21 cellular contexts compared by ENCODE assay signal in the genomic region with DNA sequence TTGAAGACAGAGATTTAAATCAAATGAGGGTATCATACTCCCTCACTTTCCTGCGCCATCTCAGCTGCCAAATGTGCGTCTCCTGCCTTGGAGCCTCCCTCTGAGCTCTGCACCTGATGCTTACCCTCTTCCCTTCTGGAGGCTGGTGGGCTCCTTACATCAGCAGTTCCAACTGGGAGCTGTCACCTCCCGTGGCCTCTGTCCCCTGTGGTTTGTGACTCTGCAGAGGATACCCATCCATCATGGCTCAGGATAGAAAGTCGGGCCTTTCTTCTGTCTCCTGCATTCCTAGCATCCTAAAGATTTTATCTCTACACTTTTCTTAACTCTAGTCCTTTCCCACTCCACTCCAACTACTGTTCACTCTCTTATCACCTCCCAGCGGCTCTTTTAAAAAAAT.
DNase-seq lines count a peak whose midpoint lies in the region; ATAC-seq and TF ChIP-seq lines count a peak whose summit lies in the region.
"Had no signal": no experiment of that assay in that cellular context is flagged by ENCODE, and none has a peak within 500 bp of the region (broad histone marks: within the 10 kb centered on the region; RNA-seq: fewer than 3 reads in every experiment).

No MANE protein-coding gene starts in this region.

- H3T11ph ChIP-seq in H9 (ENCODE audit: low read length): no peak overlapping the region

- intact Hi-C loops in activated CD4-positive, alpha-beta T cell treated with anti-CD3 and anti-CD28 coated beads, Interleukin-2, amount 10 ng/mL, durations not matched to agents 24 days and 14 days (cut with micrococcal nuclease): no loop called here

- ATAC-seq in stimulated activated effector memory CD8-positive, alpha-beta T cell treated with anti-CD3 and anti-CD28 coated beads, Interleukin-12 subunit alpha, Interleukin-12 subunit beta, amount 100 ng/mL, for 72 hours: no peak
- ATAC-seq: A549; CD8-positive, alpha-beta T cell; GM12878 had no signal

- no peak overlapping the region for H2BK20ac ChIP-seq in H9 (ENCODE audit: low read depth, low read length, poor library complexity, severe bottlenecking)

- no peaks in the 10 kb centered on the region for H4K20me1 ChIP-seq in H9 (ENCODE audit: control insufficient read depth, insufficient read depth, insufficient read length)
- H4K20me1 ChIP-seq: BLaER1 treated with 17β-estradiol and CSF1 and Interleukin-3, amounts not matched to agents 10 nM and 100 nM had no signal

- H3K9ac ChIP-seq in H9 (ENCODE audit: extremely low read depth, insufficient read length, low read length): no peak overlapping the region
- H3K9ac ChIP-seq: BLaER1 treated with 17β-estradiol and CSF1 and Interleukin-3, amounts not matched to agents 10 nM and 100 nM had no signal

- H3K56ac ChIP-seq in H9 (ENCODE audit: insufficient read length, low read depth, low read length): no peak overlapping the region

- no peak overlapping the region for H3K18ac ChIP-seq in H9 (ENCODE audit: insufficient read length, low read depth, low read length)

- H3K27me3 ChIP-seq in H9 (ENCODE audit: insufficient read depth, low read length): no peaks in the 10 kb centered on the region
- H3K27me3 ChIP-seq: BLaER1 treated with 17β-estradiol and CSF1 and Interleukin-3, amounts not matched to agents 10 nM and 100 nM had no signal

- H4K91ac ChIP-seq in H9 (ENCODE audit: insufficient read length, low read depth, low read length): no peak overlapping the region

- peak overlapping the region; percentile 20 for H3K27ac Mint-ChIP-seq in stimulated activated effector memory CD8-positive, alpha-beta T cell treated with anti-CD3 and anti-CD28 coated beads, Interleukin-12 subunit alpha, Interleukin-12 subunit beta, amount 100 ng/mL, for 72 hours
- no peak overlapping the region for H3K27ac Mint-ChIP-seq in activated CD4-positive, alpha-beta T cell treated with anti-CD3 and anti-CD28 coated beads, Interleukin-2, amount 10 ng/mL, durations not matched to agents 24 days and 14 days
- no peak overlapping the region for H3K27ac Mint-ChIP-seq in H9
- H3K27ac Mint-ChIP-seq: B cell; CD4-positive, alpha-beta T cell; CD8-positive, alpha-beta T cell had no signal

- no peak overlapping the region for H3K4ac ChIP-seq in H9 (ENCODE audit: low read depth, low read length)

- no peaks in the 10 kb centered on the region for H3K4me1 ChIP-seq in H9 (ENCODE audit: insufficient read depth, low read length)
- H3K4me1 ChIP-seq: A549, Caco-2 had no signal

- no peak overlapping the region for H3K27ac ChIP-seq in H9 (ENCODE audit: insufficient read length, low read depth, low read length)
- H3K27ac ChIP-seq: 22Rv1; A549; BLaER1 treated with 17β-estradiol and CSF1 and Interleukin-3, amounts not matched to agents 10 nM and 100 nM; C4-2B had no signal

- no peak overlapping the region for H2BK120ac ChIP-seq in H9 (ENCODE audit: low read depth, low read length, poor library complexity, severe bottlenecking)

- H4K5ac ChIP-seq in H9 (ENCODE audit: insufficient read length, low read depth, low read length): no peak overlapping the region

- no peaks in the 10 kb centered on the region for H3K79me1 ChIP-seq in H9 (ENCODE audit: insufficient read depth, low read depth, low read length, poor library complexity, severe bottlenecking)

- DNase-seq in NCI-H2171 treated with DMSO at 0.1 percent for 48 hours (lab: John Stamatoyannopoulos, UW) (peak; percentile 40), NCI-H2171 (lab: John Stamatoyannopoulos, UW) (no peak), ecto neural progenitor cell (ENCODE audit: low spot score) (peak; percentile 16), islet precursor cell (peak; percentile 57), H9 (no peak), mucosa of gallbladder (ENCODE audit: low spot score) (no peak)
- DNase-seq in stimulated activated effector memory CD8-positive, alpha-beta T cell treated with anti-CD3 and anti-CD28 coated beads, Interleukin-12 subunit alpha, Interleukin-12 subunit beta, amount 100 ng/mL, for 72 hours (ENCODE audit: low spot score in 2 of 2): no peak
- no peak for DNase-seq in activated CD4-positive, alpha-beta T cell treated with anti-CD3 and anti-CD28 coated beads, Interleukin-2, amount 10 ng/mL, durations not matched to agents 24 days and 14 days
- DNase-seq: AML-193; Caco-2; Calu3; CD4-positive, alpha-beta T cell; CD8-positive, alpha-beta T cell; DMS79 treated with DMSO at 0.1 percent for 48 hours; GDM1 had no signal

- H3K4me3 Mint-ChIP-seq in stimulated activated effector memory CD8-positive, alpha-beta T cell treated with anti-CD3 and anti-CD28 coated beads, Interleukin-12 subunit alpha, Interleukin-12 subunit beta, amount 100 ng/mL, for 72 hours: no peak overlapping the region
- H3K4me3 Mint-ChIP-seq in activated CD4-positive, alpha-beta T cell treated with anti-CD3 and anti-CD28 coated beads, Interleukin-2, amount 10 ng/mL, durations not matched to agents 24 days and 14 days: no peak overlapping the region
- no peak overlapping the region for H3K4me3 Mint-ChIP-seq in H9
- H3K4me3 Mint-ChIP-seq: B cell; CD4-positive, alpha-beta T cell; CD8-positive, alpha-beta T cell had no signal

- H3K79me2 ChIP-seq in H9 (ENCODE audit: insufficient read depth, low read length): no peaks in the 10 kb centered on the region

- no peak overlapping the region for H2BK12ac ChIP-seq in H9 (ENCODE audit: insufficient read length, low read depth, low read length)

- peaks cover 3% of the 10 kb centered on the region for H3K27me3 Mint-ChIP-seq in activated CD4-positive, alpha-beta T cell treated with anti-CD3 and anti-CD28 coated beads, Interleukin-2, amount 10 ng/mL, durations not matched to agents 24 days and 14 days
- H3K27me3 Mint-ChIP-seq in H9 (ENCODE audit: low read depth): no peaks in the 10 kb centered on the region; the same call in 1 of the 2 replicates
- H3K27me3 Mint-ChIP-seq: B cell; CD4-positive, alpha-beta T cell had no signal

- no peak overlapping the region for H2AFZ ChIP-seq in H9 (ENCODE audit: low read length)

- H3K36me3 Mint-ChIP-seq in stimulated activated effector memory CD8-positive, alpha-beta T cell treated with anti-CD3 and anti-CD28 coated beads, Interleukin-12 subunit alpha, Interleukin-12 subunit beta, amount 100 ng/mL, for 72 hours: no peaks in the 10 kb centered on the region
- no peaks in the 10 kb centered on the region for H3K36me3 Mint-ChIP-seq in activated CD4-positive, alpha-beta T cell treated with anti-CD3 and anti-CD28 coated beads, Interleukin-2, amount 10 ng/mL, durations not matched to agents 24 days and 14 days (ENCODE audit: low read depth)
- no peaks in the 10 kb centered on the region for H3K36me3 Mint-ChIP-seq in H9 (ENCODE audit: insufficient read depth in 1 of 3, low read depth in 3 of 3)
- H3K36me3 Mint-ChIP-seq: CD8-positive, alpha-beta T cell had no signal

- no peak overlapping the region for H2AK5ac ChIP-seq in H9 (ENCODE audit: insufficient read length, low read length)

- TF ChIP-seq CTCF in H9 (conservative IDR thresholded peaks at IDR 0.05): no peak

- WGBS in H9 (ENCODE audit: extremely low coverage, insufficient read length, low lambda C conversion rate): no CpG with 5 or more reads among the region's 5 CpGs

- H3K9me3 ChIP-seq in H9 (ENCODE audit: control insufficient read depth, low read depth, low read length): no peaks in the 10 kb centered on the region
- H3K9me3 ChIP-seq: A549, Caco-2 had no signal

- no peak overlapping the region for H3K14ac ChIP-seq in H9 (ENCODE audit: insufficient read depth, low read length)

- H3K9me3 Mint-ChIP-seq in stimulated activated effector memory CD8-positive, alpha-beta T cell treated with anti-CD3 and anti-CD28 coated beads, Interleukin-12 subunit alpha, Interleukin-12 subunit beta, amount 100 ng/mL, for 72 hours: peaks cover 8% of the 10 kb centered on the region
- H3K9me3 Mint-ChIP-seq in activated CD4-positive, alpha-beta T cell treated with anti-CD3 and anti-CD28 coated beads, Interleukin-2, amount 10 ng/mL, durations not matched to agents 24 days and 14 days: peaks cover 3% of the 10 kb centered on the region
- H3K9me3 Mint-ChIP-seq in H9: peaks cover 0 to 7% of the 10 kb centered on the region in 2 experiments; a peak in 1 of 5 replicates

- H2BK15ac ChIP-seq in H9 (ENCODE audit: low read depth, low read length): no peak overlapping the region

- no peak overlapping the region for H2BK5ac ChIP-seq in H9 (ENCODE audit: insufficient read length, low read length)

- H3K4me1 Mint-ChIP-seq in stimulated activated effector memory CD8-positive, alpha-beta T cell treated with anti-CD3 and anti-CD28 coated beads, Interleukin-12 subunit alpha, Interleukin-12 subunit beta, amount 100 ng/mL, for 72 hours: peaks cover 36% of the 10 kb centered on the region
- H3K4me1 Mint-ChIP-seq in activated CD4-positive, alpha-beta T cell treated with anti-CD3 and anti-CD28 coated beads, Interleukin-2, amount 10 ng/mL, durations not matched to agents 24 days and 14 days: peaks cover 7% of the 10 kb centered on the region
- peaks cover 22 to 35% of the 10 kb centered on the region in 2 experiments for H3K4me1 Mint-ChIP-seq in H9
- H3K4me1 Mint-ChIP-seq: B cell had no signal

- no peak overlapping the region for H4K8ac ChIP-seq in H9 (replicated peaks; ENCODE audit: insufficient read length, low read depth, low read length)

- no peak overlapping the region for H3K23ac ChIP-seq in H9 (ENCODE audit: insufficient read length, low read depth, low read length)

- H3K4me2 ChIP-seq in H9 (ENCODE audit: insufficient read depth, insufficient read length, low read length): no peak overlapping the region
- H3K4me2 ChIP-seq: A549; BLaER1 treated with 17β-estradiol and CSF1 and Interleukin-3, amounts not matched to agents 10 nM and 100 nM had no signal

- no peaks in the 10 kb centered on the region for H3K23me2 ChIP-seq in H9 (ENCODE audit: insufficient read length, low read depth, low read length, poor library complexity, severe bottlenecking)

Comparison
In these comparisons a context has a peak if more than half of its experiments do, and no peak if none do; other contexts are left out.
1. DNase-seq: peak in NCI-H2171 treated with DMSO at 0.1 percent for 48 hours (single experiment), ecto neural progenitor cell (single experiment) and islet precursor cell (single experiment); none in NCI-H2171 (single experiment), stimulated activated effector memory CD8-positive, alpha-beta T cell treated with anti-CD3 and anti-CD28 coated beads, Interleukin-12 subunit alpha, Interleukin-12 subunit beta, amount 100 ng/mL, for 72 hours (0 of 2), activated CD4-positive, alpha-beta T cell treated with anti-CD3 and anti-CD28 coated beads, Interleukin-2, amount 10 ng/mL, durations not matched to agents 24 days and 14 days (single experiment), H9 (single experiment) and mucosa of gallbladder (single experiment).